19 cellular contexts compared by ENCODE assay signal in the genomic region with DNA sequence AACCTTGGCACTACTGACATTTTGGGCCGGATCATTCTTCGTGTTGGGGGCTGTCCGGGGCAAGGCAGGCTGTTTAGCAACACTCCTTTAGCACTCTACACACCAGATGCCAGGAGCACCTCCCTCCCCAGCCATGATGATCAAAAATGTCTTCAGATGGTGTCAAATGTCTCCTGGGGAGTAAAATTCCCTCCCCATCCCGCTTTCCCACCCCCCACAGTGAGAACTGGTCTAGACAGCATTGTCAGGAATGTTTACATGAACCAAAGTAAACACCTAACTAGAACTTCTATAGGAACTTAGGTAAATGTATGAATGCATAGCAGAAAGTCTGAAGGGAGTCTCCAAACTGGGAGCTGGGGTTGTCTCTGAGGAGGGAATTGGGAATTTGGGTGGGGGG.
DNase-seq lines count a peak whose midpoint lies in the region; ATAC-seq and TF ChIP-seq lines count a peak whose summit lies in the region.
"Had no signal": no experiment of that assay in that cellular context is flagged by ENCODE, and none has a peak within 500 bp of the region (broad histone marks: within the 10 kb centered on the region; RNA-seq: fewer than 3 reads in every experiment).

No MANE protein-coding gene starts in this region.

- H3K27ac ChIP-seq in Peyer's patch (no peak overlapping the region), esophagus muscularis mucosa (replicated peaks in 1 of 4) (no peak overlapping the region), sigmoid colon (no peak overlapping the region), aorta (ENCODE audit: low read depth in 1 of 2, low read length in 2 of 2) (no peak overlapping the region)
- H3K27ac ChIP-seq: A549; BLaER1 treated with 17β-estradiol and CSF1 and Interleukin-3, amounts not matched to agents 10 nM and 100 nM had no signal

- TF ChIP-seq CTCF in Peyer's patch (IDR thresholded peaks at IDR 0.05) (no peak), esophagus muscularis mucosa (IDR thresholded peaks at IDR 0.05) (no peak), sigmoid colon (IDR thresholded peaks at IDR 0.05) (no peak)

- H3K36me3 ChIP-seq in Peyer's patch, result no peaks in the 10 kb centered on the region
- no peaks in the 10 kb centered on the region for H3K36me3 ChIP-seq in esophagus muscularis mucosa
- no peaks in the 10 kb centered on the region for H3K36me3 ChIP-seq in sigmoid colon
- H3K36me3 ChIP-seq in aorta (ENCODE audit: control insufficient read depth in 1 of 2, insufficient read depth in 2 of 2, low read length in 1 of 2), result no peaks in the 10 kb centered on the region
- H3K36me3 ChIP-seq: BLaER1 treated with 17β-estradiol and CSF1 and Interleukin-3, amounts not matched to agents 10 nM and 100 nM had no signal

- WGBS in esophagus muscularis mucosa, result 61% methylated on average over 4 of the region's 4 CpGs
- WGBS in sigmoid colon, 2 donors, result 61 to 71% methylated on average over 4 of the region's 4 CpGs
- 42 to 51% methylated on average over 4 of the region's 4 CpGs for WGBS in aorta, 2 donors

- intact Hi-C loops in esophagus muscularis mucosa (cut with DNase I), result no loop called here
- intact Hi-C loops in sigmoid colon (cut with DNase I), result no loop called here
- intact Hi-C loops in aorta (cut with DNase I), result no loop called here

- H3K9me3 ChIP-seq in Peyer's patch (peaks cover 0 to 3% (median 0%) of the 10 kb centered on the region in 4 donors), esophagus muscularis mucosa (peaks cover 0 to 5% (median 2%) of the 10 kb centered on the region in 4 donors), sigmoid colon (peaks cover 0 to 4% (median 0%) of the 10 kb centered on the region in 4 donors), aorta (ENCODE audit: control insufficient read depth, low read length) (no peaks in the 10 kb centered on the region)

- no peak for ATAC-seq in aorta (ENCODE audit: low FRiP score)
- ATAC-seq: A549 had no signal

- TF ChIP-seq POLR2A in Peyer's patch (IDR thresholded peaks at IDR 0.05), result no peak
- no peak for TF ChIP-seq POLR2A in esophagus muscularis mucosa (IDR thresholded peaks at IDR 0.05; ENCODE audit: low read depth)
- TF ChIP-seq POLR2A in sigmoid colon (IDR thresholded peaks at IDR 0.05), result no peak

- no peaks in the 10 kb centered on the region for H3K27me3 ChIP-seq in Peyer's patch
- H3K27me3 ChIP-seq in esophagus muscularis mucosa, result peaks cover 0 to 20% (median 0%) of the 10 kb centered on the region in 4 donors
- H3K27me3 ChIP-seq in sigmoid colon, result no peaks in the 10 kb centered on the region
- no peaks in the 10 kb centered on the region for H3K27me3 ChIP-seq in aorta (ENCODE audit: control insufficient read depth in 1 of 2, insufficient read depth in 2 of 2, low read length in 1 of 2)
- H3K27me3 ChIP-seq: BLaER1 treated with 17β-estradiol and CSF1 and Interleukin-3, amounts not matched to agents 10 nM and 100 nM had no signal

- peak; percentile 19 for DNase-seq in activated CD8-positive, alpha-beta memory T cell treated with anti-CD3 and anti-CD28 coated beads for 24 hours
- no peak for DNase-seq in activated CD8-positive, alpha-beta memory T cell treated with anti-CD3 and anti-CD28 coated beads, Interleukin-2, amount 50 U/mL, for 4 hours
- DNase-seq in Peyer's patch (peak; percentile 1 to 15 (median 2)), esophagus muscularis mucosa (ENCODE audit: extremely low spot score) (peak; percentile 75), sigmoid colon (peak; percentile 25), HK-2 (ENCODE audit: unreplicated experiment) (no peak), aorta (no peak), cortex of kidney (lab: John Stamatoyannopoulos, UW) (no peak)
- DNase-seq: CD8-positive, alpha-beta memory T cell; DND-41; HCEC 1CT; KBM-7; NCI-H1436; NCI-H2029; NCI-H2171 treated with DMSO at 0.1 percent for 48 hours; NCI-H446 treated with DMSO at 0.1 percent for 48 hours; NCI-H774 had no signal

- TF ChIP-seq EP300 in esophagus muscularis mucosa (IDR thresholded peaks at IDR 0.05) (no peak), sigmoid colon (IDR thresholded peaks at IDR 0.05) (no peak)

- H3K4me3 ChIP-seq in Peyer's patch (no peak overlapping the region), esophagus muscularis mucosa (no peak overlapping the region), sigmoid colon (no peak overlapping the region), aorta (ENCODE audit: low read length in 2 of 2) (no peak overlapping the region)
- H3K4me3 ChIP-seq: A549; BLaER1 treated with 17β-estradiol and CSF1 and Interleukin-3, amounts not matched to agents 10 nM and 100 nM had no signal

- no peaks in the 10 kb centered on the region for H3K4me1 ChIP-seq in Peyer's patch
- peaks cover 0 to 5% (median 2%) of the 10 kb centered on the region in 4 donors for H3K4me1 ChIP-seq in esophagus muscularis mucosa
- no peaks in the 10 kb centered on the region for H3K4me1 ChIP-seq in sigmoid colon
- H3K4me1 ChIP-seq in aorta (ENCODE audit: control insufficient read depth in 1 of 2, insufficient read depth in 2 of 2, low read length in 2 of 2), result no peaks in the 10 kb centered on the region
- H3K4me1 ChIP-seq: A549 had no signal

Comparison
In these comparisons a context has a peak if more than half of its experiments do, and no peak if none do; other contexts are left out.
1. DNase-seq: peak in activated CD8-positive, alpha-beta memory T cell treated with anti-CD3 and anti-CD28 coated beads for 24 hours (single experiment), Peyer's patch (3 of 3), esophagus muscularis mucosa (single experiment) and sigmoid colon (single experiment); none in activated CD8-positive, alpha-beta memory T cell treated with anti-CD3 and anti-CD28 coated beads, Interleukin-2, amount 50 U/mL, for 4 hours (single experiment), HK-2 (single experiment), aorta (0 of 2) and cortex of kidney (single experiment).